ENCODE assay signal across 10 cellular contexts in the genomic region with DNA sequence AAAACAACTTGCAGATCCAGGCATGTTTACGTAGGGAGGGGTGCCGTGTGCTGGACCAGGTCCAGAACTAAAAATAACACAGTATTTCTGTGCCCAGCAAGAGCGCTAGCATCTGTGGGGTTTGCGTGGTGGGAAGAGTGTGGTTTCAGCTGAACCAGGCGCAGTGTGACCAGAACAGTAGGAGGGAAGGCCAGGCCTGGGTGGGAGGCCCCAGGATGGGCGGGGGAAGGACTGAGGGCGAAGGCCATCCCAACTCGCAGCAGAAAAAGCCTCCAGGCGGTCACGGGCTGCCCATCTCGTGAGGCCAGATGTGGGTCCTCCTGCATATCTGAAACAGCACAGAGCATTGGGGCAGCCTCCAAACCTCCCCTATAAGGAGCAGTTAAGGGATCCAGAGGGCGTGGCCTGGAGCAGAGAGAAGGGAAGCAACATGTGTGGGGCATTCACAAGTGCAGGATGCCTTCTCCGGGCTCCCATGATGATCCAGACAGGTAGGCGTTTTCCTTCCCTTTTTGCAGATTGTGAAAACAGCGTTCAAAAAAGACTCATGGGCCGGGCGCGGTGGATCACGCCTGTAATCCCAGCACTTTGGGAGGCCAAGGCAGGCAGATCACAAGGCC. TPM values are rescaled to one million over a fixed set of nuclear protein-coding genes. Genes with fewer than 3 reads are reported as not detected.
A peak's percentile ranks its signal among the peaks of the same experiment; 100 is the strongest.
DNase-seq lines count a peak whose midpoint lies in the region; ATAC-seq, FAIRE-seq and TF ChIP-seq lines count a peak whose summit lies in the region.
"Had no signal": no experiment of that assay in that cellular context is flagged by ENCODE, and none has a peak within 500 bp of the region (broad histone marks: within the 10 kb centered on the region; RNA-seq: fewer than 3 reads in every experiment).

No MANE protein-coding gene starts in this region.

- no peak overlapping the region for H3K27ac Mint-ChIP-seq in dendritic cell treated with granulocyte-macrophage colony-stimulating factor and Interleukin-4, amounts not matched to agents 40 ng/mL and 50 ng/mL, for 4 days
- no peak overlapping the region for H3K27ac Mint-ChIP-seq in activated CD4-positive, alpha-beta T cell treated with anti-CD3 and anti-CD28 coated beads, Interleukin-2, amount 10 ng/mL, durations not matched to agents 24 days and 14 days
- no peak overlapping the region for H3K27ac Mint-ChIP-seq in activated T-helper 17 cell treated with anti-CD3 and anti-CD28 coated beads, Interleukin-2, amount 50 U/mL, for 72 hours

- H3K9me3 ChIP-seq in A549 = no peaks in the 10 kb centered on the region

- no peak for FAIRE-seq in A549 (lab: Jason Lieb, UNC)

- peaks cover 19% of the 10 kb centered on the region for H3K4me1 ChIP-seq in A549

- CTCF ChIA-PET in A549 (lab: Yijun Ruan, JAX) = interaction anchor here (1.1 to 1.5 kb wide), 2 partner anchors 13 to 194 kb away, joined by 3 to 7 read pairs; no protein-coding TSS in a partner anchor

- H3K27ac ChIP-seq in A549 = no peak overlapping the region
- H3K27ac ChIP-seq: cardiac muscle cell had no signal

- DNase-seq in A549 (ENCODE audit: low read depth in 1 of 2, low spot score in 1 of 2) = no peak
- peak; percentile 96 for DNase-seq in NCI-H1694 treated with DMSO at 0.1 percent for 48 hours (lab: John Stamatoyannopoulos, UW)
- peak; percentile 97 for DNase-seq in myocyte (ENCODE audit: low read depth)
- DNase-seq in activated CD4-positive, alpha-beta T cell treated with anti-CD3 and anti-CD28 coated beads, Interleukin-2, amount 10 ng/mL, durations not matched to agents 24 days and 14 days = no peak
- DNase-seq in HPDE6-E6E7 (ENCODE audit: extremely low spot score) = no peak
- DNase-seq: MM.1S had no signal

- no peak; a peak in 1 of 6 replicates for ATAC-seq in A549
- no peak for ATAC-seq in GM21717 (IDR thresholded peaks at IDR 0.05; ENCODE audit: unreplicated experiment)
- ATAC-seq in activated T-helper 17 cell treated with anti-CD3 and anti-CD28 coated beads, Interleukin-2, amount 50 U/mL, for 72 hours (replicated peaks) = no peak

- no peak for TF ChIP-seq CTCF in A549 (IDR thresholded peaks at IDR 0.05)

- TF ChIP-seq POLR2A in A549 (IDR thresholded peaks at IDR 0.05; ENCODE audit: low read length) = no peak

- H3K4me2 ChIP-seq in A549 = peak overlapping the region; percentile 2; the same call in 1 of the 3 replicates

- H3K4me3 ChIP-seq in A549 = no peak overlapping the region
- H3K4me3 ChIP-seq: cardiac muscle cell had no signal

- peak overlapping the region; percentile 37 for H3K4me3 Mint-ChIP-seq in dendritic cell treated with granulocyte-macrophage colony-stimulating factor and Interleukin-4, amounts not matched to agents 40 ng/mL and 50 ng/mL, for 4 days
- H3K4me3 Mint-ChIP-seq in activated CD4-positive, alpha-beta T cell treated with anti-CD3 and anti-CD28 coated beads, Interleukin-2, amount 10 ng/mL, durations not matched to agents 24 days and 14 days = no peak overlapping the region
- H3K4me3 Mint-ChIP-seq in activated T-helper 17 cell treated with anti-CD3 and anti-CD28 coated beads, Interleukin-2, amount 50 U/mL, for 72 hours = no peak overlapping the region

- WGBS in A549 (ENCODE audit: missing lambda C conversion rate) = 75% methylated on average over 19 of the region's 19 CpGs

- no peak for TF ChIP-seq RAD21 in A549 (conservative IDR thresholded peaks at IDR 0.05 in 1 of 2, IDR thresholded peaks at IDR 0.05 in 1 of 2)

- TF ChIP-seq EP300 in A549 (IDR thresholded peaks at IDR 0.05) = no peak

- H3K4me1 Mint-ChIP-seq in dendritic cell treated with granulocyte-macrophage colony-stimulating factor and Interleukin-4, amounts not matched to agents 40 ng/mL and 50 ng/mL, for 4 days (ENCODE audit: low read depth) = peaks cover 5% of the 10 kb centered on the region
- no peaks in the 10 kb centered on the region for H3K4me1 Mint-ChIP-seq in activated CD4-positive, alpha-beta T cell treated with anti-CD3 and anti-CD28 coated beads, Interleukin-2, amount 10 ng/mL, durations not matched to agents 24 days and 14 days
- H3K4me1 Mint-ChIP-seq in activated T-helper 17 cell treated with anti-CD3 and anti-CD28 coated beads, Interleukin-2, amount 50 U/mL, for 72 hours = no peaks in the 10 kb centered on the region

- H3K36me3 Mint-ChIP-seq in dendritic cell treated with granulocyte-macrophage colony-stimulating factor and Interleukin-4, amounts not matched to agents 40 ng/mL and 50 ng/mL, for 4 days (ENCODE audit: low read depth) = no peaks in the 10 kb centered on the region
- no peaks in the 10 kb centered on the region for H3K36me3 Mint-ChIP-seq in activated CD4-positive, alpha-beta T cell treated with anti-CD3 and anti-CD28 coated beads, Interleukin-2, amount 10 ng/mL, durations not matched to agents 24 days and 14 days (ENCODE audit: low read depth)
- no peaks in the 10 kb centered on the region for H3K36me3 Mint-ChIP-seq in activated T-helper 17 cell treated with anti-CD3 and anti-CD28 coated beads, Interleukin-2, amount 50 U/mL, for 72 hours (ENCODE audit: low read depth)

- no peaks in the 10 kb centered on the region for H3K9me3 Mint-ChIP-seq in dendritic cell treated with granulocyte-macrophage colony-stimulating factor and Interleukin-4, amounts not matched to agents 40 ng/mL and 50 ng/mL, for 4 days
- no peaks in the 10 kb centered on the region for H3K9me3 Mint-ChIP-seq in activated CD4-positive, alpha-beta T cell treated with anti-CD3 and anti-CD28 coated beads, Interleukin-2, amount 10 ng/mL, durations not matched to agents 24 days and 14 days
- no peaks in the 10 kb centered on the region for H3K9me3 Mint-ChIP-seq in activated T-helper 17 cell treated with anti-CD3 and anti-CD28 coated beads, Interleukin-2, amount 50 U/mL, for 72 hours

- no peaks in the 10 kb centered on the region for H3K27me3 Mint-ChIP-seq in dendritic cell treated with granulocyte-macrophage colony-stimulating factor and Interleukin-4, amounts not matched to agents 40 ng/mL and 50 ng/mL, for 4 days
- peaks cover 7% of the 10 kb centered on the region for H3K27me3 Mint-ChIP-seq in activated CD4-positive, alpha-beta T cell treated with anti-CD3 and anti-CD28 coated beads, Interleukin-2, amount 10 ng/mL, durations not matched to agents 24 days and 14 days
- H3K27me3 Mint-ChIP-seq in activated T-helper 17 cell treated with anti-CD3 and anti-CD28 coated beads, Interleukin-2, amount 50 U/mL, for 72 hours = peaks cover 13% of the 10 kb centered on the region

- intact Hi-C loops in dendritic cell treated with granulocyte-macrophage colony-stimulating factor and Interleukin-4, amounts not matched to agents 40 ng/mL and 50 ng/mL, for 4 days (cut with micrococcal nuclease) = loop anchor here (5.0 kb wide), 1 partner anchor 35 kb away; no protein-coding TSS in a partner anchor
- intact Hi-C loops in activated CD4-positive, alpha-beta T cell treated with anti-CD3 and anti-CD28 coated beads, Interleukin-2, amount 10 ng/mL, durations not matched to agents 24 days and 14 days (cut with micrococcal nuclease) = no loop called here

- POLR2A ChIA-PET in A549 (lab: Yijun Ruan, JAX) = no interaction called here

TF ChIP-seq in A549, 52 proteins besides CTCF, POLR2A, EP300 and RAD21:
- no peak for TF ChIP-seq NFE2L2 (conservative IDR thresholded peaks at IDR 0.05; ENCODE audit: low read length)
- TF ChIP-seq MYC (IDR thresholded peaks at IDR 0.05; ENCODE audit: borderline replicate concordance, low read length) = no peak
- TF ChIP-seq ESRRA (IDR thresholded peaks at IDR 0.05; ENCODE audit: borderline replicate concordance, low read length) = no peak
- no peak for TF ChIP-seq HOXB13 (CRISPR knock-in tag; IDR thresholded peaks at IDR 0.05; ENCODE audit: low read depth)
- TF ChIP-seq JUN (IDR thresholded peaks at IDR 0.05) = no peak
- TF ChIP-seq SMC3 (IDR thresholded peaks at IDR 0.05) = no peak

RNA-seq across cellular contexts. Expression of gene CD9, which starts 17.8 kb away (rescaled TPM):
- 173 and 185 TPM in 2 replicates for polyA plus RNA-seq in A549 (2011; rRNA removed)
- 110 and 132 TPM in 2 replicates for polyA plus RNA-seq in A549 (2012; cell fraction: cytosol; rRNA removed)
- polyA plus RNA-seq in A549 (2012; cell fraction: nucleus; rRNA removed) = 115 and 147 TPM in 2 replicates
- polyA plus RNA-seq in A549 (2017; fragmentation: RNase III; extraction: RNeasy Plus Mini Kit Qiagen cat#74134 plus additional on column Dnase treatment) = 109 to 122 TPM (median 116 TPM) in 3 replicates
- 85.5 and 116 TPM in 2 replicates for polyA minus RNA-seq in A549 (2011; rRNA and poly(A)+ RNA removed)
- 16.4 and 22.7 TPM in 2 replicates for total RNA-seq in myocyte
- 35.3 TPM for polyA plus RNA-seq in myocyte (2012)
- total RNA-seq in activated CD4-positive, alpha-beta T cell treated with anti-CD3 and anti-CD28 coated beads, Interleukin-2, amount 10 ng/mL, durations not matched to agents 24 days and 14 days = 35.6 and 40.5 TPM in 2 replicates
- total RNA-seq in activated T-helper 17 cell treated with anti-CD3 and anti-CD28 coated beads, Interleukin-2, amount 50 U/mL, for 72 hours = 1 to 10 TPM in 1 of 2 donors, under 1 TPM in 1; 0.76 to 1.6 TPM

RNA-seq across cellular contexts. Expression of gene VWF, which starts 57.9 kb away (rescaled TPM):
- polyA plus RNA-seq in A549 (2011; rRNA removed) (0.01 TPM in 2 replicates), A549 (2017; fragmentation: RNase III; extraction: RNeasy Plus Mini Kit Qiagen cat#74134 plus additional on column Dnase treatment) (not detected in 3 replicates)
- polyA plus RNA-seq in A549 (2012; cell fraction: cytosol; rRNA removed) = under 0.01 TPM in 1 of 2 replicates, not detected in the other
- polyA plus RNA-seq in A549 (2012; cell fraction: nucleus; rRNA removed) = 0.01 TPM in 1 of 2 replicates, not detected in the other
- 0.04 TPM in 1 of 2 replicates, not detected in the other for polyA minus RNA-seq in A549 (2011; rRNA and poly(A)+ RNA removed)
- 0.16 TPM in 2 replicates for total RNA-seq in myocyte
- polyA plus RNA-seq in myocyte (2012) = 0.30 TPM
- 0.09 TPM in 1 of 2 replicates, not detected in the other for total RNA-seq in activated CD4-positive, alpha-beta T cell treated with anti-CD3 and anti-CD28 coated beads, Interleukin-2, amount 10 ng/mL, durations not matched to agents 24 days and 14 days
- total RNA-seq in activated T-helper 17 cell treated with anti-CD3 and anti-CD28 coated beads, Interleukin-2, amount 50 U/mL, for 72 hours = under 1 TPM; 0.04 to 0.08 TPM
- polyA plus RNA-seq: cardiac muscle cell had no signal

Comparison
In these comparisons a context has a peak if more than half of its experiments do, and no peak if none do; other contexts are left out.
1. DNase-seq: peak in NCI-H1694 treated with DMSO at 0.1 percent for 48 hours (single experiment) and myocyte (single experiment); none in A549 (0 of 2), activated CD4-positive, alpha-beta T cell treated with anti-CD3 and anti-CD28 coated beads, Interleukin-2, amount 10 ng/mL, durations not matched to agents 24 days and 14 days (single experiment) and HPDE6-E6E7 (single experiment).